ENCODE assay signal across 1 cellular context in genomic region chr4:82431831-82432230, GRCh38.
TF ChIP-seq lines count a peak whose summit lies in the region.

No MANE protein-coding gene starts in this region.

TF ChIP-seq in GM23338, 12 proteins besides CTCF, POLR2A, EP300 and RAD21 (continued from another document):
- TF ChIP-seq REST (IDR thresholded peaks at IDR 0.05; ENCODE audit: unreplicated experiment) (no peak), CREB1 (CRISPR knock-in tag; IDR thresholded peaks at IDR 0.05; ENCODE audit: low read depth) (no peak), JUNB (IDR thresholded peaks at IDR 0.05; ENCODE audit: unreplicated experiment) (no peak), EZH2 (IDR thresholded peaks at IDR 0.05; ENCODE audit: low read depth, unreplicated experiment) (no peak), NANOG (IDR thresholded peaks at IDR 0.05; ENCODE audit: borderline replicate concordance) (no peak), EZH2phosphoT487 (IDR thresholded peaks at IDR 0.05; ENCODE audit: unreplicated experiment) (no peak), ZNF462 (CRISPR knock-in tag; IDR thresholded peaks at IDR 0.05) (no peak), ZNF331 (CRISPR knock-in tag; IDR thresholded peaks at IDR 0.05; ENCODE audit: low read depth) (no peak), ZNF114 (CRISPR knock-in tag; IDR thresholded peaks at IDR 0.05) (no peak), STAT1 (IDR thresholded peaks at IDR 0.05; ENCODE audit: unreplicated experiment) (no peak)
